ENCODE assay signal across 9 cellular contexts in genomic region chr11:125423247-125423849, GRCh38.
A peak's percentile ranks its signal among the peaks of the same experiment; 100 is the strongest.
DNase-seq lines count a peak whose midpoint lies in the region; ATAC-seq and TF ChIP-seq lines count a peak whose summit lies in the region.
"Had no signal": no experiment of that assay in that cellular context is flagged by ENCODE, and none has a peak within 500 bp of the region (broad histone marks: within the 10 kb centered on the region; RNA-seq: fewer than 3 reads in every experiment).

No MANE protein-coding gene starts in this region.

- ATAC-seq in heart right ventricle, result no peak
- ATAC-seq in Right ventricle myocardium inferior, result no peak
- ATAC-seq in effector memory CD8-positive, alpha-beta T cell (replicated peaks), result peak; percentile 31
- no peak for ATAC-seq in upper lobe of right lung

- peaks cover 6 to 51% of the 10 kb centered on the region in 2 donors for H3K27me3 Mint-ChIP-seq in effector memory CD8-positive, alpha-beta T cell

- H3K27me3 ChIP-seq in heart right ventricle (no peaks in the 10 kb centered on the region), upper lobe of right lung (no peaks in the 10 kb centered on the region), Peyer's patch (no peaks in the 10 kb centered on the region)

- no peak overlapping the region for H3K4me3 Mint-ChIP-seq in effector memory CD8-positive, alpha-beta T cell

- intact Hi-C loops in heart right ventricle (cut with DNase I) (loop anchor here in 2 of 10 donors (10.0 kb wide), 2 partner anchors 459 to 469 kb away; partner anchors contain the start of gene CCDC15 (in 1 of the 2)), Right ventricle myocardium inferior (cut with DNase I) (no loop called here), upper lobe of right lung (cut with DNase I) (no loop called here)

- 51 to 57% methylated on average over 9 of the region's 9 CpGs for WGBS in heart right ventricle, 2 donors

- no peak overlapping the region for H3K27ac Mint-ChIP-seq in effector memory CD8-positive, alpha-beta T cell

- peaks cover 0 to 7% of the 10 kb centered on the region in 2 donors for H3K4me1 Mint-ChIP-seq in effector memory CD8-positive, alpha-beta T cell (ENCODE audit: low read depth in 2 of 2)

- no peak overlapping the region for H3K4me3 ChIP-seq in heart right ventricle
- H3K4me3 ChIP-seq in upper lobe of right lung, result no peak overlapping the region
- H3K4me3 ChIP-seq in Peyer's patch, result no peak overlapping the region

- H3K4me1 ChIP-seq in heart right ventricle (peaks cover 0 to 27% (median 14%) of the 10 kb centered on the region in 9 donors), upper lobe of right lung (no peaks in the 10 kb centered on the region), Peyer's patch (no peaks in the 10 kb centered on the region)

- no peaks in the 10 kb centered on the region for H3K9me3 ChIP-seq in heart right ventricle
- H3K9me3 ChIP-seq in upper lobe of right lung, result no peaks in the 10 kb centered on the region
- H3K9me3 ChIP-seq in Peyer's patch, result no peaks in the 10 kb centered on the region
- H3K9me3 ChIP-seq: neutrophil had no signal

- peak in 6 of 9 donors; percentile 12 to 32 (median 21) for TF ChIP-seq CTCF in heart right ventricle (IDR thresholded peaks at IDR 0.05)
- peak; percentile 30 for TF ChIP-seq CTCF in upper lobe of right lung (IDR thresholded peaks at IDR 0.05)
- TF ChIP-seq CTCF in Peyer's patch (IDR thresholded peaks at IDR 0.05), result peak in 3 of 6 experiments; percentile 8 to 35 (median 21)

- peaks cover 5% of the 10 kb centered on the region for H3K36me3 Mint-ChIP-seq in effector memory CD8-positive, alpha-beta T cell (ENCODE audit: insufficient read depth)

- H3K27ac ChIP-seq in heart right ventricle (no peak overlapping the region), upper lobe of right lung (no peak overlapping the region), Peyer's patch (no peak overlapping the region)
- H3K27ac ChIP-seq: neutrophil had no signal

- H3K9me3 Mint-ChIP-seq in effector memory CD8-positive, alpha-beta T cell, result no peaks in the 10 kb centered on the region

- DNase-seq in heart right ventricle (no peak), Right ventricle myocardium inferior (ENCODE audit: missing footprints) (no peak), LoVo (ENCODE audit: low spot score) (peak; percentile 8), upper lobe of right lung (no peak), NCI-H2081 treated with DMSO at 0.1 percent for 48 hours (lab: John Stamatoyannopoulos, UW) (no peak), Peyer's patch (no peak), OCI-M2 (lab: John Stamatoyannopoulos, UW; ENCODE audit: unreplicated experiment) (no peak)
- DNase-seq in effector memory CD8-positive, alpha-beta T cell, result no peak

- no peaks in the 10 kb centered on the region for H3K36me3 ChIP-seq in heart right ventricle
- no peaks in the 10 kb centered on the region for H3K36me3 ChIP-seq in upper lobe of right lung
- H3K36me3 ChIP-seq in Peyer's patch, result no peaks in the 10 kb centered on the region
- H3K36me3 ChIP-seq: neutrophil had no signal

- TF ChIP-seq POLR2A in Peyer's patch (IDR thresholded peaks at IDR 0.05), result no peak
